Comparison of ENCODE assay signal across 1 cellular context in genomic region chr14:71524321-71524982, GRCh38.
TF ChIP-seq lines count a peak whose summit lies in the region.

No MANE protein-coding gene starts in this region.

TF ChIP-seq in GM12878, 131 proteins besides CTCF, POLR2A, EP300 and RAD21 (continued from another document):
- TF ChIP-seq CBFB (IDR thresholded peaks at IDR 0.05; ENCODE audit: low read depth) (0 out of 2 replicates have a peak, but pooled peaks have one; percentile 72), MEF2A (IDR thresholded peaks at IDR 0.05; ENCODE audit: insufficient read depth, low read depth, low read length) (peak; percentile 1; the same call in 1 of the 2 replicates), MAX (IDR thresholded peaks at IDR 0.05; ENCODE audit: low read depth, low read length) (no peak), TCF7 (IDR thresholded peaks at IDR 0.05; ENCODE audit: borderline replicate concordance) (0 out of 2 replicates have a peak, but pooled peaks have one; percentile 12), EED (IDR thresholded peaks at IDR 0.05; ENCODE audit: low read depth) (0 out of 2 replicates have a peak, but pooled peaks have one; percentile 7), ZSCAN29 (IDR thresholded peaks at IDR 0.05) (no peak), ASH2L (IDR thresholded peaks at IDR 0.05; ENCODE audit: borderline replicate concordance, low read depth) (no peak), IKZF1 (conservative IDR thresholded peaks at IDR 0.05) (0 out of 2 replicates have a peak, but pooled peaks have one; percentile 7), CREB1 (IDR thresholded peaks at IDR 0.05; ENCODE audit: low read depth) (peak; percentile 57), ZZZ3 (IDR thresholded peaks at IDR 0.05; ENCODE audit: control insufficient read depth, insufficient read length, low read depth) (no peak), IKZF2 (IDR thresholded peaks at IDR 0.05) (0 out of 4 replicates have a peak, but pooled peaks of 1 of the 2 experiments have one; percentile 3), TAF1 (IDR thresholded peaks at IDR 0.05; ENCODE audit: borderline replicate concordance, low read depth, low read length) (no peak), ZBED1 (IDR thresholded peaks at IDR 0.05; ENCODE audit: borderline replicate concordance) (0 out of 2 replicates have a peak, but pooled peaks have one; percentile 0), TCF12 (IDR thresholded peaks at IDR 0.05; ENCODE audit: low read depth, low read length) (peak; percentile 52; the same call in 1 of the 2 replicates), RAD51 (IDR thresholded peaks at IDR 0.05) (peak; percentile 6; the same call in 1 of the 2 replicates), RCOR1 (conservative IDR thresholded peaks at IDR 0.05; ENCODE audit: low read depth, low read length) (0 out of 2 replicates have a peak, but pooled peaks have one; percentile 13), WRNIP1 (IDR thresholded peaks at IDR 0.05; ENCODE audit: borderline replicate concordance, low read depth, low read length) (no peak), SRF (IDR thresholded peaks at IDR 0.05; ENCODE audit: low read depth in 2 of 2, low read length in 2 of 2) (no peak), BHLHE40 (IDR thresholded peaks at IDR 0.05; ENCODE audit: borderline replicate concordance in 1 of 2, low read depth in 2 of 2, low read length in 1 of 2) (0 out of 4 replicates have a peak, but pooled peaks of 1 of the 2 experiments have one; percentile 1), NFIC (IDR thresholded peaks at IDR 0.05; ENCODE audit: low read depth, low read length) (peak; percentile 77; the same call in 1 of the 2 replicates), MEF2B (IDR thresholded peaks at IDR 0.05; ENCODE audit: partially characterized antibody, poor library complexity, severe bottlenecking) (no peak), RELA (IDR thresholded peaks at IDR 0.05; ENCODE audit: borderline replicate concordance, partially characterized antibody) (peak; percentile 43), NBN (IDR thresholded peaks at IDR 0.05) (peak; percentile 3; the same call in 1 of the 2 replicates), JUNB (IDR thresholded peaks at IDR 0.05) (peak; percentile 34), ZNF217 (IDR thresholded peaks at IDR 0.05) (peak; percentile 79; the same call in 1 of the 2 replicates), JUND (IDR thresholded peaks at IDR 0.05; ENCODE audit: low read depth, low read length) (no peak), MTA2 (IDR thresholded peaks at IDR 0.05; ENCODE audit: low read depth) (0 out of 2 replicates have a peak, but pooled peaks have one; percentile 47)
TF ChIP-seq in GM12878: peak in this region for 22.
